8 cellular contexts compared by ENCODE assay signal in the genomic region with DNA sequence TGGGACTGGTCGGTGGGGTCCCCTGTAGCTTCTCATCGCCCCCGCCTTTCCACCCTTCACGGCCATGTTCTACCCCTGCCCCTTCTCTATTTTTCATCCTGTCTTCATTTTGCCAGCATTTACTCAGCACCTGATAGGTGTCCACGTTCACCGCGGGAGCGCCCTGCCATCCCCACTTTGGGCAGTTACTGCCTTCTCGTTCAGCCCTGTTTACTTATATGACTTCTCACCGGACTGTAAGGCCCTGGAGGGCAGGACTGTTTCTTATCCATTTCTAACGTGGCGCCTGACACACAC. TPM values are rescaled to one million over a fixed set of nuclear protein-coding genes. Genes with fewer than 3 reads are reported as not detected.
DNase-seq lines count a peak whose midpoint lies in the region; ATAC-seq, FAIRE-seq and TF ChIP-seq lines count a peak whose summit lies in the region.

No MANE protein-coding gene starts in this region.

- POLR2A ChIA-PET in AG04450 (lab: Yijun Ruan, JAX) = interaction anchor here (1.8 to 3.7 kb wide), 2 partner anchors 54 to 71 kb away, joined by 5 to 79 read pairs; a partner anchor contains a TSS

- no peak for DNase-seq in AG04450 (ENCODE audit: low read depth, low spot score)
- no peak for DNase-seq in cardiac fibroblast (ENCODE audit: low read depth in 2 of 2)
- DNase-seq in H54 (ENCODE audit: insufficient read length, low spot score) = no peak
- DNase-seq in germinal center (ENCODE audit: low spot score) = no peak
- DNase-seq in NCI-H524 treated with DMSO at 0.1 percent for 48 hours (lab: John Stamatoyannopoulos, UW) = no peak

- no peak for TF ChIP-seq POLR2A in H54 (IDR thresholded peaks at IDR 0.05; ENCODE audit: low read depth, low read length)

- H3K9ac ChIP-seq in HUES6 (ENCODE audit: low read length) (peak overlapping the region; percentile 91), muscle layer of colon (ENCODE audit: low read length) (peak overlapping the region; percentile 100)

- H3K27ac ChIP-seq in AG04450 (ENCODE audit: low read depth, low read length) = peak overlapping the region; percentile 81
- H3K27ac ChIP-seq in HUES6 (ENCODE audit: low read depth, low read length) = peak overlapping the region; percentile 84
- H3K27ac ChIP-seq in muscle layer of colon (ENCODE audit: low read depth, low read length) = peak overlapping the region; percentile 94

- no peak for FAIRE-seq in H54 (lab: Jason Lieb, UNC)

- peak overlapping the region; percentile 92 for H3K4me3 ChIP-seq in AG04450 (ENCODE audit: low read depth, low read length)
- peak overlapping the region; percentile 90 for H3K4me3 ChIP-seq in HUES6 (ENCODE audit: low read depth, low read length)
- H3K4me3 ChIP-seq in cardiac fibroblast (replicated peaks in 1 of 2; ENCODE audit: low read depth in 2 of 2, low read length in 2 of 2) = peak overlapping the region; percentile 88 to 89
- peak overlapping the region; percentile 91 to 94 for H3K4me3 ChIP-seq in muscle layer of colon (ENCODE audit: low read depth in 1 of 2, low read length in 2 of 2)

- H3K4me1 ChIP-seq in HUES6 (ENCODE audit: control insufficient read depth, insufficient read depth, low read length) (peaks cover 6% of the 10 kb centered on the region; the same call in 1 of the 2 replicates), muscle layer of colon (ENCODE audit: insufficient read depth, low read length) (peaks cover 40% of the 10 kb centered on the region)

- ATAC-seq in GM18867 (IDR thresholded peaks at IDR 0.05; ENCODE audit: unreplicated experiment) = no peak

- H3K27me3 ChIP-seq in AG04450 (ENCODE audit: control insufficient read depth, insufficient read depth, low read length) (no peaks in the 10 kb centered on the region), HUES6 (ENCODE audit: control insufficient read depth, insufficient read depth, low read length) (no peaks in the 10 kb centered on the region), muscle layer of colon (ENCODE audit: control insufficient read depth in 1 of 2, insufficient read depth in 2 of 2, low read length in 2 of 2) (no peaks in the 10 kb centered on the region)

- H3K36me3 ChIP-seq in HUES6 (ENCODE audit: control insufficient read depth, insufficient read depth, low read length) = peaks cover 37% of the 10 kb centered on the region
- peaks cover 30% of the 10 kb centered on the region for H3K36me3 ChIP-seq in muscle layer of colon (ENCODE audit: insufficient read depth, low read length)

- TF ChIP-seq CTCF in AG04450 (IDR thresholded peaks at IDR 0.05; ENCODE audit: low read depth, low read length) = no peak
- no peak for TF ChIP-seq CTCF in cardiac fibroblast (IDR thresholded peaks at IDR 0.05; ENCODE audit: low read depth, low read length)

- H3K9me3 ChIP-seq in AG04450 (ENCODE audit: control insufficient read depth, insufficient read depth, low read length) (no peaks in the 10 kb centered on the region; the same call in 1 of the 2 replicates), HUES6 (ENCODE audit: control insufficient read depth, insufficient read depth, low read depth, low read length) (no peaks in the 10 kb centered on the region), muscle layer of colon (ENCODE audit: low read length) (no peaks in the 10 kb centered on the region)

- CTCF ChIA-PET in AG04450 (lab: Charles Lee) = interaction anchor here (1.4 kb wide), 1 partner anchor 11 kb away, joined by 4 read pairs; no protein-coding TSS in a partner anchor

RNA-seq across cellular contexts. Expression of a gene that starts 0.4 kb away (rescaled TPM):
- polyA plus RNA-seq in AG04450 (2011; rRNA removed) = 43.9 and 53.9 TPM in 2 replicates
- polyA minus RNA-seq in AG04450 (2011; rRNA and poly(A)+ RNA removed) = 62.7 and 70.7 TPM in 2 replicates

RNA-seq across cellular contexts. Expression of a gene that starts 38.7 kb away (rescaled TPM):
- 9.0 and 10.2 TPM in 2 replicates for polyA plus RNA-seq in AG04450 (2011; rRNA removed)
- 7.2 and 10.8 TPM in 2 replicates for polyA minus RNA-seq in AG04450 (2011; rRNA and poly(A)+ RNA removed)

RNA-seq across cellular contexts. Expression of a gene that starts 46.1 kb away (rescaled TPM):
- 314 and 427 TPM in 2 replicates for polyA plus RNA-seq in AG04450 (2011; rRNA removed)
- 219 and 313 TPM in 2 replicates for polyA minus RNA-seq in AG04450 (2011; rRNA and poly(A)+ RNA removed)

RNA-seq across cellular contexts. Expression of a gene that starts 54.4 kb away (rescaled TPM):
- 35.8 and 45.5 TPM in 2 replicates for polyA plus RNA-seq in AG04450 (2011; rRNA removed)
- polyA minus RNA-seq in AG04450 (2011; rRNA and poly(A)+ RNA removed) = 22.7 and 32.3 TPM in 2 replicates
